In genomic region chr6:141562181-141562800, GRCh38 we compare ENCODE assay signal across 8 cellular contexts.
DNase-seq lines count a peak whose midpoint lies in the region; ATAC-seq and TF ChIP-seq lines count a peak whose summit lies in the region.

No MANE protein-coding gene starts in this region.

- no peak for TF ChIP-seq POLR2A in NB4 (IDR thresholded peaks at IDR 0.05; ENCODE audit: extremely low read depth, insufficient read length)

- no peaks in the 10 kb centered on the region for H3K4me1 ChIP-seq in right cardiac atrium (ENCODE audit: control insufficient read depth, insufficient read depth, low read length)

- ATAC-seq in GM21825 (IDR thresholded peaks at IDR 0.05; ENCODE audit: unreplicated experiment) (peak; percentile 37), right cardiac atrium (peak; percentile 83 to 93)

- intact Hi-C loops in right cardiac atrium (cut with DNase I): loop anchor here in 1 of 4 donors (10.0 kb wide), 1 partner anchor 97 kb away; no protein-coding TSS in a partner anchor

- H3K9me3 Mint-ChIP-seq in activated T-cell treated with anti-CD3 and anti-CD28 coated beads, Interleukin-2, amount 50 U/mL, for 24 hours: no peaks in the 10 kb centered on the region

- peaks cover 12% of the 10 kb centered on the region for H3K4me1 Mint-ChIP-seq in activated T-cell treated with anti-CD3 and anti-CD28 coated beads, Interleukin-2, amount 50 U/mL, for 24 hours (ENCODE audit: low read depth)

- H3K4me3 Mint-ChIP-seq in activated T-cell treated with anti-CD3 and anti-CD28 coated beads, Interleukin-2, amount 50 U/mL, for 24 hours: peak overlapping the region; percentile 66

- peak overlapping the region; percentile 65 for H3K27ac ChIP-seq in right cardiac atrium (ENCODE audit: low read length)

- no peaks in the 10 kb centered on the region for H3K9me3 ChIP-seq in right cardiac atrium (ENCODE audit: control insufficient read depth, low read length)

- H3K27me3 ChIP-seq in GM06990 (replicated peaks; ENCODE audit: control insufficient read depth, insufficient read depth, low read length): no peaks in the 10 kb centered on the region
- H3K27me3 ChIP-seq in right cardiac atrium (ENCODE audit: control insufficient read depth, insufficient read depth): no peaks in the 10 kb centered on the region

- DNase-seq in GM06990 (ENCODE audit: extremely low read depth, insufficient read length) (no peak), NB4 (ENCODE audit: low read depth) (peak; percentile 49), right cardiac atrium (peak; percentile 45 to 75 (median 67)), retina (peak; percentile 73), NCI-H526 treated with DMSO at 0.1 percent for 48 hours (lab: John Stamatoyannopoulos, UW) (no peak), NCI-H1930 (lab: John Stamatoyannopoulos, UW) (no peak)
- DNase-seq in activated T-cell treated with anti-CD3 and anti-CD28 coated beads, Interleukin-2, amount 50 U/mL, for 24 hours: peak; percentile 40

- H3K36me3 Mint-ChIP-seq in activated T-cell treated with anti-CD3 and anti-CD28 coated beads, Interleukin-2, amount 50 U/mL, for 24 hours (ENCODE audit: low read depth): no peaks in the 10 kb centered on the region

- no peaks in the 10 kb centered on the region for H3K36me3 ChIP-seq in GM06990 (ENCODE audit: control insufficient read depth, insufficient read depth, low read length)

- no peaks in the 10 kb centered on the region for H3K27me3 Mint-ChIP-seq in activated T-cell treated with anti-CD3 and anti-CD28 coated beads, Interleukin-2, amount 50 U/mL, for 24 hours

- peak overlapping the region; percentile 83 for H3K27ac Mint-ChIP-seq in activated T-cell treated with anti-CD3 and anti-CD28 coated beads, Interleukin-2, amount 50 U/mL, for 24 hours

- no peak for TF ChIP-seq CTCF in GM06990 (IDR thresholded peaks at IDR 0.05; ENCODE audit: insufficient read depth, low read length, poor library complexity, severe bottlenecking)
- TF ChIP-seq CTCF in NB4 (IDR thresholded peaks at IDR 0.05; ENCODE audit: low read depth, low read length): no peak

- 22% methylated on average over 15 of the region's 15 CpGs for WGBS in right cardiac atrium

- H3K4me3 ChIP-seq in GM06990 (replicated peaks; ENCODE audit: low read depth, low read length) (peak overlapping the region; percentile 23), NB4 (ENCODE audit: low read depth, low read length) (peak overlapping the region; percentile 64), right cardiac atrium (ENCODE audit: low read length) (peak overlapping the region; percentile 62)

Comparison
In these comparisons a context has a peak if more than half of its experiments do, and no peak if none do; other contexts are left out.
1. DNase-seq: peak in NB4 (single experiment), activated T-cell treated with anti-CD3 and anti-CD28 coated beads, Interleukin-2, amount 50 U/mL, for 24 hours (single experiment), right cardiac atrium (3 of 3) and retina (single experiment); none in GM06990 (single experiment), NCI-H526 treated with DMSO at 0.1 percent for 48 hours (single experiment) and NCI-H1930 (0 of 2).
2. Peak in every context shown above with its lines, with median percentiles within 50 percentile points of each other: H3K4me3 ChIP-seq.